In the genomic region with DNA sequence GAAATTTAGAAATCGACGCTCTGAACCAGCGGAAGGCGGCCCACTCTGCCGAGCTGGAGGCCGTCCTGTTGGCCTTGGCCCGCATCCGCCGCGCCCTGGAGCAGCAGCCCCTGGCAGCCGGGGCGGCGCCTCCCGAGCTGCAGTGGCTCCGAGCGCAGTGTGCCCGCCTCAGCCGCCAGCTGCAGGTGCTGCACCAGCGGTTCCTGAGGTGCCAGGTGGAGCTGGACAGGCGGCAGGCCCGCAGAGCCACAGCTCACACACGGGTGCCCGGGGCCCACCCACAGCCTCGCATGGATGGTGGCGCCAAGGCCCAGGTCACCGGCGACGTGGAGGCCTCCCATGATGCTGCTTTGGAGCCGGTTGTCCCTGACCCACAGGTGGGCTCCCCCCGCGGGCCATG, we compare ENCODE assay signal across 27 cellular contexts. TPM values are rescaled to one million over a fixed set of nuclear protein-coding genes. Genes with fewer than 3 reads are reported as not detected.
DNase-seq lines count a peak whose midpoint lies in the region; ATAC-seq, FAIRE-seq and TF ChIP-seq lines count a peak whose summit lies in the region.
"Had no signal": no experiment of that assay in that cellular context is flagged by ENCODE, and none has a peak within 500 bp of the region (broad histone marks: within the 10 kb centered on the region; RNA-seq: fewer than 3 reads in every experiment).

No MANE protein-coding gene starts in this region.

- H4K20me1 ChIP-seq in H1 (replicated peaks in 1 of 2; ENCODE audit: control insufficient read depth in 1 of 2, insufficient read depth in 2 of 2, low read length in 2 of 2) (no peaks in the 10 kb centered on the region), neural progenitor cell (ENCODE audit: low read depth) (no peaks in the 10 kb centered on the region)

- no peak for TF ChIP-seq EP300 in H1 (IDR thresholded peaks at IDR 0.05; ENCODE audit: borderline replicate concordance in 1 of 2, low read depth in 2 of 2, low read length in 2 of 2)

- POLR2A ChIA-PET in H1 (lab: Charles Lee; ENCODE audit: partially characterized antibody): interaction anchor here (0.7 to 2.5 kb wide), 5 partner anchors 10 to 114 kb away, joined by 3 to 7 read pairs (median 4); no protein-coding TSS in a partner anchor

- H2AFZ ChIP-seq in H1 (ENCODE audit: low read length) (no peak overlapping the region), mesenchymal stem cell (ENCODE audit: low read depth, low read length) (no peak overlapping the region), neural progenitor cell (replicated peaks) (no peak overlapping the region)

- H3K27ac Mint-ChIP-seq in neural progenitor cell: no peak overlapping the region
- H3K27ac Mint-ChIP-seq: B cell; CD8-positive, alpha-beta T cell had no signal

- H3K18ac ChIP-seq in H1 (ENCODE audit: extremely low read depth, low read length) (no peak overlapping the region), mesenchymal stem cell (ENCODE audit: low read depth in 1 of 2, low read length in 2 of 2) (no peak overlapping the region)

- H3K14ac ChIP-seq in H1 (ENCODE audit: insufficient read length) (no peak overlapping the region), mesenchymal stem cell (ENCODE audit: low read length in 2 of 2) (no peak overlapping the region)

- peaks cover 0 to 17% (median 6%) of the 10 kb centered on the region in 4 experiments; a peak in 6 of 8 replicates for H3K36me3 ChIP-seq in H1 (ENCODE audit: control insufficient read depth in 2 of 4, insufficient read depth in 4 of 4, low read length in 3 of 4)
- H3K36me3 ChIP-seq in mesenchymal stem cell (ENCODE audit: control insufficient read depth in 1 of 2, insufficient read depth in 2 of 2, low read depth in 1 of 2, low read length in 2 of 2): peaks cover 51 to 60% of the 10 kb centered on the region in 2 experiments
- peaks cover 28% of the 10 kb centered on the region for H3K36me3 ChIP-seq in upper lobe of right lung
- no peaks in the 10 kb centered on the region for H3K36me3 ChIP-seq in neural progenitor cell

- no peak overlapping the region for H3K56ac ChIP-seq in H1 (replicated peaks; ENCODE audit: insufficient read length, low read depth, low read length)

- CTCF ChIA-PET in H1 (lab: Charles Lee; ENCODE audit: partially characterized antibody): interaction anchor here (0.6 to 1.6 kb wide), 7 partner anchors 9 to 97 kb away, joined by 3 to 6 read pairs (median 3); a partner anchor contains a TSS

- H3K9me3 Mint-ChIP-seq in neural progenitor cell: no peaks in the 10 kb centered on the region
- H3K9me3 Mint-ChIP-seq: CD8-positive, alpha-beta T cell had no signal

- H3K9ac ChIP-seq in H1 (replicated peaks in 1 of 4; ENCODE audit: extremely low read depth in 1 of 4, low read depth in 3 of 4, low read length in 3 of 4): no peak overlapping the region
- H3K9ac ChIP-seq in mesenchymal stem cell (ENCODE audit: low read length): no peak overlapping the region
- no peak overlapping the region for H3K9ac ChIP-seq in neural progenitor cell

- no peaks in the 10 kb centered on the region for H3K23me2 ChIP-seq in H1 (ENCODE audit: low read depth, low read length)

- 92% methylated on average over 31 of the region's 31 CpGs for WGBS in right cardiac atrium
- 94% methylated on average over 25 of the region's 31 CpGs; no CpG with 5 or more reads in 1 of the 2 experiments for WGBS in H1 (ENCODE audit: extremely low coverage in 1 of 2, insufficient coverage in 1 of 2, insufficient read length in 1 of 2, insufficient replicate concordance in 2 of 2, low coverage in 1 of 2, low lambda C conversion rate in 2 of 2, missing lambda C conversion rate in 1 of 2), 2 experiments
- 96% methylated on average over 31 of the region's 31 CpGs for WGBS in mesenchymal stem cell

- H4K8ac ChIP-seq in H1 (ENCODE audit: extremely low read depth, insufficient read depth, low read length) (peak overlapping the region; percentile 15; the same call in 1 of the 2 replicates), mesenchymal stem cell (ENCODE audit: low read length) (no peak overlapping the region)

- H2BK12ac ChIP-seq in H1 (ENCODE audit: low read depth, low read length): no peak overlapping the region
- H2BK12ac ChIP-seq in mesenchymal stem cell (ENCODE audit: low read length in 2 of 2): no peak overlapping the region

- DNase-seq in Right ventricle myocardium superior (peak; percentile 24), right cardiac atrium (no peak), H1 (ENCODE audit: low read depth in 1 of 2, low spot score in 2 of 2) (no peak), mesenchymal stem cell (no peak), upper lobe of right lung (no peak), neural progenitor cell (ENCODE audit: low spot score) (no peak), NCI-H774 (lab: John Stamatoyannopoulos, UW) (no peak), NOMO-1 treated with dmso at 0.1 percent for 144 hours (lab: John Stamatoyannopoulos, UW; ENCODE audit: unreplicated experiment) (no peak)
- DNase-seq: Caco-2; CD8-positive, alpha-beta T cell; DMS 273 treated with DMSO at 0.1 percent for 48 hours; DMS79; GF-D8; Karpas-422; NCI-H1092; NCI-H1417 treated with DMSO at 0.1 percent for 48 hours; NCI-H1694 treated with DMSO at 0.1 percent for 48 hours; NCI-H2081; NCI-H2227 treated with DMSO at 0.1 percent for 48 hours; NCI-H526 treated with DMSO at 0.1 percent for 48 hours; Peyer's patch; SJCRH30 had no signal

- TF ChIP-seq CTCF in H1 (IDR thresholded peaks at IDR 0.05; ENCODE audit: control extremely low read depth in 1 of 3, insufficient read depth in 1 of 3, low read depth in 1 of 3, low read length in 3 of 3): no peak
- no peak for TF ChIP-seq CTCF in upper lobe of right lung (IDR thresholded peaks at IDR 0.05)
- TF ChIP-seq CTCF in neural progenitor cell (IDR thresholded peaks at IDR 0.05): no peak

- no peak for ATAC-seq in Right ventricle myocardium superior (ENCODE audit: poor library complexity)
- no peak for ATAC-seq in right cardiac atrium
- ATAC-seq in upper lobe of right lung: peak; percentile 32
- ATAC-seq: CD8-positive, alpha-beta T cell had no signal

- H3K4me3 ChIP-seq in right cardiac atrium (ENCODE audit: low read length): no peak overlapping the region
- no peak overlapping the region for H3K4me3 ChIP-seq in H1 (ENCODE audit: extremely low read depth in 1 of 4, insufficient read depth in 2 of 4, low read depth in 3 of 4, low read length in 4 of 4)
- no peak overlapping the region for H3K4me3 ChIP-seq in mesenchymal stem cell (ENCODE audit: insufficient read depth in 1 of 2, low read depth in 1 of 2, low read length in 2 of 2)
- no peak overlapping the region for H3K4me3 ChIP-seq in upper lobe of right lung
- no peak overlapping the region for H3K4me3 ChIP-seq in neural progenitor cell
- H3K4me3 ChIP-seq: Peyer's patch, SJCRH30 had no signal

- no peak for TF ChIP-seq RAD21 in H1 (IDR thresholded peaks at IDR 0.05 in 1 of 2, conservative IDR thresholded peaks at IDR 0.05 in 1 of 2; ENCODE audit: low read depth in 2 of 2, low read length in 2 of 2)

- peaks cover 21% of the 10 kb centered on the region for H3K36me3 Mint-ChIP-seq in neural progenitor cell

- H3K79me2 ChIP-seq in H1 (ENCODE audit: control insufficient read depth in 1 of 2, insufficient read depth in 2 of 2, low read length in 2 of 2) (no peaks in the 10 kb centered on the region), neural progenitor cell (ENCODE audit: low read depth) (no peaks in the 10 kb centered on the region)

- H3K27ac ChIP-seq in right cardiac atrium (ENCODE audit: low read length) (no peak overlapping the region), H1 (ENCODE audit: low read depth, low read length) (peak overlapping the region; percentile 44; the same call in 1 of the 2 replicates), mesenchymal stem cell (ENCODE audit: low read length, poor library complexity, severe bottlenecking) (no peak overlapping the region), upper lobe of right lung (no peak overlapping the region), neural progenitor cell (no peak overlapping the region)
- H3K27ac ChIP-seq: 22Rv1, C4-2B, Peyer's patch, SJCRH30 had no signal

- H3K4me3 Mint-ChIP-seq in neural progenitor cell: no peak overlapping the region
- H3K4me3 Mint-ChIP-seq: B cell; CD8-positive, alpha-beta T cell had no signal

- intact Hi-C loops in Right ventricle myocardium superior (cut with DNase I) (no loop called here), right cardiac atrium (cut with DNase I) (no loop called here), upper lobe of right lung (cut with DNase I) (no loop called here)

- H3K79me1 ChIP-seq in H1 (ENCODE audit: low read depth, low read length): no peaks in the 10 kb centered on the region; the same call in 1 of the 2 replicates
- peaks cover 9% of the 10 kb centered on the region for H3K79me1 ChIP-seq in mesenchymal stem cell (replicated peaks; ENCODE audit: low read length, poor library complexity, severe bottlenecking)

- no peaks in the 10 kb centered on the region for H3K9me3 ChIP-seq in right cardiac atrium (ENCODE audit: control insufficient read depth, low read length)
- no peaks in the 10 kb centered on the region for H3K9me3 ChIP-seq in H1 (ENCODE audit: insufficient read depth in 2 of 2, low read depth in 1 of 2, low read length in 1 of 2)
- H3K9me3 ChIP-seq in mesenchymal stem cell (ENCODE audit: control insufficient read depth, low read length): no peaks in the 10 kb centered on the region
- no peaks in the 10 kb centered on the region for H3K9me3 ChIP-seq in upper lobe of right lung
- H3K9me3 ChIP-seq in neural progenitor cell (ENCODE audit: low read depth): no peaks in the 10 kb centered on the region
- H3K9me3 ChIP-seq: Caco-2, Peyer's patch, SJCRH30 had no signal

- H3K4ac ChIP-seq in H1 (replicated peaks; ENCODE audit: insufficient read length, low read depth, low read length) (no peak overlapping the region), mesenchymal stem cell (ENCODE audit: low read depth in 1 of 2, low read length in 2 of 2) (no peak overlapping the region)

- H2BK120ac ChIP-seq in H1 (replicated peaks; ENCODE audit: low read depth, low read length) (no peak overlapping the region), mesenchymal stem cell (ENCODE audit: low read depth, low read length) (no peak overlapping the region)

- H3K27me3 ChIP-seq in right cardiac atrium (ENCODE audit: control insufficient read depth, insufficient read depth): no peaks in the 10 kb centered on the region
- H3K27me3 ChIP-seq in H1 (replicated peaks in 1 of 4; ENCODE audit: control insufficient read depth in 3 of 4, extremely low read depth in 1 of 4, insufficient read depth in 3 of 4, low read length in 3 of 4): no peaks in the 10 kb centered on the region
- no peaks in the 10 kb centered on the region for H3K27me3 ChIP-seq in mesenchymal stem cell (ENCODE audit: control insufficient read depth in 1 of 2, insufficient read depth in 1 of 2, low read length in 2 of 2)
- H3K27me3 ChIP-seq in upper lobe of right lung: no peaks in the 10 kb centered on the region
- no peaks in the 10 kb centered on the region for H3K27me3 ChIP-seq in neural progenitor cell
- H3K27me3 ChIP-seq: Peyer's patch, SJCRH30 had no signal

- no peak overlapping the region for H2BK15ac ChIP-seq in H1 (ENCODE audit: low read length)
- no peak overlapping the region for H2BK15ac ChIP-seq in mesenchymal stem cell (ENCODE audit: low read depth, poor library complexity, severe bottlenecking)

- H4K5ac ChIP-seq in H1 (ENCODE audit: insufficient read length, low read depth, low read length): no peak overlapping the region

- no peak overlapping the region for H2BK20ac ChIP-seq in H1 (ENCODE audit: low read length)

- FAIRE-seq in H1 (lab: Jason Lieb, UNC): no peak
- FAIRE-seq: GM12891, H54 had no signal

- H3K4me1 ChIP-seq in right cardiac atrium (ENCODE audit: control insufficient read depth, insufficient read depth, low read length) (no peaks in the 10 kb centered on the region), H1 (replicated peaks in 1 of 4; ENCODE audit: control insufficient read depth in 3 of 4, insufficient read depth in 4 of 4, low read length in 3 of 4) (peaks cover 3 to 10% (median 6%) of the 10 kb centered on the region in 4 experiments), mesenchymal stem cell (ENCODE audit: control insufficient read depth, insufficient read depth, low read depth, low read length) (no peaks in the 10 kb centered on the region), upper lobe of right lung (no peaks in the 10 kb centered on the region), neural progenitor cell (peaks cover 9% of the 10 kb centered on the region)
- H3K4me1 ChIP-seq: Caco-2, Peyer's patch, SJCRH30 had no signal

- no peak for TF ChIP-seq POLR2A in H1 (IDR thresholded peaks at IDR 0.05; ENCODE audit: control extremely low read depth in 1 of 2, low read depth in 2 of 2, low read length in 2 of 2)

- peak overlapping the region; percentile 71; the same call in 1 of the 2 replicates for H2BK5ac ChIP-seq in H1 (ENCODE audit: low read depth, low read length)
- H2BK5ac ChIP-seq in mesenchymal stem cell (ENCODE audit: low read depth, low read length, poor library complexity, severe bottlenecking): no peak overlapping the region

- H2AK5ac ChIP-seq in H1 (ENCODE audit: low read depth, low read length): no peak overlapping the region
- no peak overlapping the region for H2AK5ac ChIP-seq in mesenchymal stem cell (ENCODE audit: low read length, severe bottlenecking)

- H3K27me3 Mint-ChIP-seq in neural progenitor cell (ENCODE audit: insufficient read depth, low read depth): no peaks in the 10 kb centered on the region
- H3K27me3 Mint-ChIP-seq: B cell had no signal

- H3K4me2 ChIP-seq in H1 (ENCODE audit: insufficient read depth in 1 of 2, low read depth in 2 of 2, low read length in 2 of 2) (no peak overlapping the region), mesenchymal stem cell (ENCODE audit: low read length, poor library complexity, severe bottlenecking) (no peak overlapping the region), neural progenitor cell (no peak overlapping the region)

- H3F3A ChIP-seq in neural progenitor cell (ENCODE audit: low read depth): no peaks in the 10 kb centered on the region

- H3K23ac ChIP-seq in H1 (ENCODE audit: insufficient read length) (no peak overlapping the region), mesenchymal stem cell (ENCODE audit: low read length in 2 of 2) (no peak overlapping the region)

- H4K91ac ChIP-seq in H1 (replicated peaks; ENCODE audit: insufficient read length, low read length) (no peak overlapping the region), mesenchymal stem cell (ENCODE audit: low read length) (peak overlapping the region; percentile 21)

- H3K4me1 Mint-ChIP-seq in neural progenitor cell: peaks cover 6% of the 10 kb centered on the region
- H3K4me1 Mint-ChIP-seq: B cell had no signal

RNA-seq across cellular contexts. Expression of a gene that starts 47.0 kb away (rescaled TPM):
- total RNA-seq in Right ventricle myocardium superior (21.6 TPM), right cardiac atrium (10 to 100 TPM; 36.0 to 40.6 (median 37.4) TPM), upper lobe of right lung (35.6 TPM), neural progenitor cell (ENCODE audit: low replicate concordance) (50.7 and 54.1 TPM in 2 replicates)
- polyA plus RNA-seq in right cardiac atrium (28.6 TPM), H1 (2011; rRNA removed) (16.0 and 23.2 TPM in 2 replicates)
- total RNA-seq in H1 (2021; fragmentation: NEBNext Ultra II Directional; extraction: Animal tissue kit (Norgen Biotek cat#: 25700)): 24.4 and 27.1 TPM in 2 replicates
- 26.8 TPM for polyA plus RNA-seq in H1 (2011; cell fraction: cytosol; rRNA removed)
- 86.2 TPM for polyA plus RNA-seq in H1 (2011; cell fraction: nucleus; rRNA removed)
- polyA plus RNA-seq in H1 (2012, experiment 1 of 2): 17.7 to 23.0 TPM (median 21.3 TPM) in 4 replicates
- polyA plus RNA-seq in H1 (2012, experiment 2 of 2): 5.8 TPM
- polyA plus RNA-seq in H1 (2013, experiment 1 of 2): 11.7 TPM
- 10.8 TPM for polyA plus RNA-seq in H1 (2013, experiment 2 of 2)
- 35.7 and 43.9 TPM in 2 replicates for polyA minus RNA-seq in H1 (2011; rRNA and poly(A)+ RNA removed)
- polyA minus RNA-seq in H1 (2011; cell fraction: cytosol; rRNA and poly(A)+ RNA removed): 31.7 TPM
- 62.1 TPM for polyA minus RNA-seq in H1 (2011; cell fraction: nucleus; rRNA and poly(A)+ RNA removed)
- polyA plus RNA-seq in mesenchymal stem cell (2013, experiment 1 of 2): 14.2 TPM
- 13.3 TPM for polyA plus RNA-seq in mesenchymal stem cell (2013, experiment 2 of 2)
